Comparison of ENCODE assay signal across 17 cellular contexts in the genomic region with DNA sequence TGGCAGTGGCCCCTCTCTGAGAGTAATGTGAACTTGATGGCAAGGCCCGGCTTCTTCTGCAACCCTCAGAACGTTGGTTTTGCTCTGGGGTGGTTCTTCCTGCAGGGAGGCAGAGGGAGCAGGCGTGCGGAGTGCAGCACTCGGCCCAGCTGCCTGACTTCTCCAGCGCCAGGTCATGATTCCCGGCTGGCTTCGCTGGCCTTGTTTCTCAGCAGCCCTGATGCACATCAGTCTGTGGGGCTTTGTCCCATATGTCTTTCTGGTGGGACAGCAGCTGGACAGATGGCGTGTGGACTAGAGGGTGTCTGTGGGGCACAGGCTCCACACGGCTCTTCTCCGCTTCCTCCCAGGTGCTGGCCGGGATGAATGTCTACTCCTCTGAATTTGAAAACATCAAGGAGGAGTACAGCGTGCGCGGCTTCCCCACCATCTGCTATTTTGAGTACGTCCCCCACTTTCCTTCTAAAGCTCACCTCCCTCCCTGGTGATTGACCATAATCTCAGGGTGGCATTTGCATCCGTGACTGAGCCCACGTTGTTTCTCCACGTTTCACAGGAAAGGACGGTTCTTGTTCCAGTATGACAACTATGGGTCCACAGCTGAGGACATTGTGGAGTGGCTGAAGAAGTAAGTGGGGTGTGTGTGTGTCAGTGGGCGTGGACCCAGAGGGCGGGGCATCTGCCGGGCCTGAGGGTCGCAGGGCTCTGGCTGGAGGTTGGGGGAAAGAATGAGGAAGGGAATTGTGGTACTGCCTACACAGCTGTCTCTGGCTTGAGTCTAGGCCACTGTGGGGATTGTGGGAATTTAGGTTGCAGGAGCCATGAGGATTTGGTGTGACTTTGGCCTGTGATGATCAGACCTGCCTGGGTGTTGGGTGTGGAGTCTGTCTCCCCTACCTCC.
"Had no signal": no experiment of that assay in that cellular context is flagged by ENCODE, and none has a peak within 500 bp of the region (broad histone marks: within the 10 kb centered on the region; RNA-seq: fewer than 3 reads in every experiment).

No MANE protein-coding gene starts in this region.

- H3K36me3 ChIP-seq: cardiac muscle cell had no signal

- DNase-seq: activated B cell treated with CpG ODN at 0.5 μM for 24 hours; activated CD4-positive, alpha-beta T cell treated with anti-CD3 and anti-CD28 coated beads, Interleukin-2, amount 10 ng/mL, durations not matched to agents 24 days and 14 days; activated CD8-positive, alpha-beta memory T cell treated with anti-CD3 and anti-CD28 coated beads, Interleukin-2, amount 50 U/mL, for 48 hours; activated CD8-positive, alpha-beta T cell treated with anti-CD3 and anti-CD28 coated beads, Interleukin-2, amount 10 ng/mL, durations not matched to agents 7 days and 5 days; activated naive CD4-positive, alpha-beta T cell; endodermal cell; islet precursor cell; natural killer cell; nucleus accumbens; stimulated activated CD4-positive, alpha-beta T cell treated with anti-CD3 and anti-CD28 coated beads, Interleukin-4, amount 100 ng/mL, for 24 hours; stimulated activated naive CD4-positive, alpha-beta T cell treated with Interleukin-2 at 50 U/mL for 16 hours; trophoblast cell had no signal

- H3K9me3 Mint-ChIP-seq: activated B cell treated with CpG ODN at 0.5 μM for 24 hours; activated CD4-positive, alpha-beta T cell treated with anti-CD3 and anti-CD28 coated beads, Interleukin-2, amount 10 ng/mL, durations not matched to agents 24 days and 14 days; endodermal cell; natural killer cell had no signal

- H3K4me1 ChIP-seq: suprapubic skin had no signal

- H3K27me3 ChIP-seq: cardiac muscle cell, dorsolateral prefrontal cortex, hepatocyte, suprapubic skin had no signal

- H3K27me3 Mint-ChIP-seq: activated B cell treated with CpG ODN at 0.5 μM for 24 hours; activated CD4-positive, alpha-beta T cell treated with anti-CD3 and anti-CD28 coated beads, Interleukin-2, amount 10 ng/mL, durations not matched to agents 24 days and 14 days had no signal

- H3K27ac Mint-ChIP-seq: activated B cell treated with CpG ODN at 0.5 μM for 24 hours; activated CD8-positive, alpha-beta T cell treated with anti-CD3 and anti-CD28 coated beads, Interleukin-2, amount 10 ng/mL, durations not matched to agents 7 days and 5 days; natural killer cell had no signal

- H3K4me3 Mint-ChIP-seq: activated B cell treated with CpG ODN at 0.5 μM for 24 hours; activated CD4-positive, alpha-beta T cell treated with anti-CD3 and anti-CD28 coated beads, Interleukin-2, amount 10 ng/mL, durations not matched to agents 24 days and 14 days; activated CD8-positive, alpha-beta T cell treated with anti-CD3 and anti-CD28 coated beads, Interleukin-2, amount 10 ng/mL, durations not matched to agents 7 days and 5 days; endodermal cell; natural killer cell had no signal

- ATAC-seq: activated CD8-positive, alpha-beta T cell treated with anti-CD3 and anti-CD28 coated beads, Interleukin-2, amount 10 ng/mL, durations not matched to agents 7 days and 5 days; left lobe of liver; natural killer cell had no signal

- H3K9me3 ChIP-seq: suprapubic skin had no signal

- H3K36me3 Mint-ChIP-seq: natural killer cell had no signal

- H3K4me1 Mint-ChIP-seq: activated B cell treated with CpG ODN at 0.5 μM for 24 hours; activated CD4-positive, alpha-beta T cell treated with anti-CD3 and anti-CD28 coated beads, Interleukin-2, amount 10 ng/mL, durations not matched to agents 24 days and 14 days; endodermal cell; natural killer cell had no signal

- H3K4me3 ChIP-seq: cardiac muscle cell, dorsolateral prefrontal cortex, hepatocyte, suprapubic skin had no signal

- H3K27ac ChIP-seq: cardiac muscle cell, hepatocyte, suprapubic skin had no signal
